Comparison of ENCODE assay signal across 12 cellular contexts in genomic region chr6:16533210-16533609, GRCh38.
"Had no signal": no experiment of that assay in that cellular context is flagged by ENCODE, and none has a peak within 500 bp of the region (broad histone marks: within the 10 kb centered on the region; RNA-seq: fewer than 3 reads in every experiment).

No MANE protein-coding gene starts in this region.

- H3K27me3 ChIP-seq: right atrium auricular region had no signal

- H3K4me3 ChIP-seq: right atrium auricular region, smooth muscle cell had no signal

- DNase-seq: activated naive CD4-positive, alpha-beta T cell treated with anti-CD3 and anti-CD28 coated beads, Interleukin-2, amount 50 U/mL, for 16 hours; activated T-cell treated with anti-CD3 and anti-CD28 coated beads, Interleukin-2, amount 50 U/mL, for 4 hours; cerebellar nuclear complex; effector memory CD8-positive, alpha-beta T cell; hippocampal formation; stimulated activated naive B cell treated with anti-CD40 and anti-IgM and Interleukin-4, amounts not matched to agents 10 μg/mL and 1 μg/mL and 100 μg/mL, for 72 hours had no signal

- H3K4me2 ChIP-seq: smooth muscle cell had no signal

- H3K9me3 ChIP-seq: right atrium auricular region had no signal

- ATAC-seq: effector memory CD8-positive, alpha-beta T cell had no signal

- H3K9me3 Mint-ChIP-seq: activated T-cell treated with anti-CD3 and anti-CD28 coated beads, Interleukin-2, amount 50 U/mL, for 4 hours; dendritic cell treated with granulocyte-macrophage colony-stimulating factor and Interleukin-4, amounts not matched to agents 40 ng/mL and 50 ng/mL, for 4 days; effector memory CD8-positive, alpha-beta T cell; type B pancreatic cell had no signal

- H3K27ac Mint-ChIP-seq: dendritic cell treated with granulocyte-macrophage colony-stimulating factor and Interleukin-4, amounts not matched to agents 40 ng/mL and 50 ng/mL, for 4 days; stimulated activated naive B cell treated with anti-CD40 and anti-IgM and Interleukin-4, amounts not matched to agents 10 μg/mL and 1 μg/mL and 100 μg/mL, for 72 hours; type B pancreatic cell had no signal

- H3K27ac ChIP-seq: epithelial cell of prostate, right atrium auricular region, VCaP had no signal

- H3K36me3 ChIP-seq: right atrium auricular region had no signal

- H3K4me1 ChIP-seq: right atrium auricular region had no signal

- H3K4me3 Mint-ChIP-seq: activated T-cell treated with anti-CD3 and anti-CD28 coated beads, Interleukin-2, amount 50 U/mL, for 4 hours; dendritic cell treated with granulocyte-macrophage colony-stimulating factor and Interleukin-4, amounts not matched to agents 40 ng/mL and 50 ng/mL, for 4 days; effector memory CD8-positive, alpha-beta T cell; stimulated activated naive B cell treated with anti-CD40 and anti-IgM and Interleukin-4, amounts not matched to agents 10 μg/mL and 1 μg/mL and 100 μg/mL, for 72 hours; type B pancreatic cell had no signal

- H3K27me3 Mint-ChIP-seq: dendritic cell treated with granulocyte-macrophage colony-stimulating factor and Interleukin-4, amounts not matched to agents 40 ng/mL and 50 ng/mL, for 4 days; effector memory CD8-positive, alpha-beta T cell; stimulated activated naive B cell treated with anti-CD40 and anti-IgM and Interleukin-4, amounts not matched to agents 10 μg/mL and 1 μg/mL and 100 μg/mL, for 72 hours; type B pancreatic cell had no signal
